1 cellular context compared by ENCODE assay signal in genomic region chr7:148676291-148676690, GRCh38.
TF ChIP-seq lines count a peak whose summit lies in the region.

No MANE protein-coding gene starts in this region.

TF ChIP-seq in GM23338, 12 proteins besides CTCF, POLR2A, EP300 and RAD21 (continued from another document):
- TF ChIP-seq REST (IDR thresholded peaks at IDR 0.05; ENCODE audit: unreplicated experiment) (no peak), CREB1 (CRISPR knock-in tag; IDR thresholded peaks at IDR 0.05; ENCODE audit: low read depth) (no peak), ZNF462 (CRISPR knock-in tag; IDR thresholded peaks at IDR 0.05) (no peak)
